Comparison of ENCODE assay signal across 17 cellular contexts in the genomic region with DNA sequence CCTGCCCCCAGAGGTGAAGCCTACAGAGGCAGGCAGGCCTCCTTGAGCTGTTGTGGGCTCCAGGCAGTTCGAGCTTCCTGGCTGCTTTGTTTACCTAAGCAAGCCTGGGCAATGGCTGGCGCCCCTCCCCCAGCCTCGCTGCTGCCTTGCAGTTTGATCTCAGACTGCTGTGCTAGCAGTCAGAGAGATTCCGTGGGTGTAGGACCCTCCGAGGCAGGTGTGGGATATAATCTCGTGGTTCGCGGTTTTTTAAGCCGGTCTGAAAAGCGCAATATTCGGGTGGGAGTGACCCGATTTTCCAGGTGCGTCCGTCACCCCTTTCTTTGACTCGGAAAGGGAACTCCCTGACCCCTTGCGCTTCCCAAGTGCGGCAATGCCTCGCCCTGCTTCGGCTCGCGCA. TPM values are rescaled to one million over a fixed set of nuclear protein-coding genes. Genes with fewer than 3 reads are reported as not detected.
DNase-seq lines count a peak whose midpoint lies in the region; ATAC-seq, FAIRE-seq and TF ChIP-seq lines count a peak whose summit lies in the region.
"Not testable (repeated sequence)": the region's sequence is repeated elsewhere in the genome, so short reads cannot be mapped to it uniquely, and the experiment has no call there.
"Had no signal": no experiment of that assay in that cellular context is flagged by ENCODE, and none has a peak within 500 bp of the region (broad histone marks: within the 10 kb centered on the region; RNA-seq: fewer than 3 reads in every experiment).

No MANE protein-coding gene starts in this region.

- not testable (repeated sequence) for H3K27me3 Mint-ChIP-seq in neural progenitor cell (ENCODE audit: insufficient read depth, low read depth)

- not testable (repeated sequence) for H3K9me3 ChIP-seq in HUES64 (ENCODE audit: insufficient read depth, low read depth, low read length); H1 (ENCODE audit: insufficient read depth in 2 of 2, low read depth in 1 of 2, low read length in 1 of 2); iPS-18a (ENCODE audit: control insufficient read depth, low read depth, low read length); neural progenitor cell (ENCODE audit: low read depth); upper lobe of right lung

- H2BK15ac ChIP-seq in H1 (ENCODE audit: low read length), result not testable (repeated sequence)

- H3K4me2 ChIP-seq in H1 (ENCODE audit: insufficient read depth in 1 of 2, low read depth in 2 of 2, low read length in 2 of 2) (peak overlapping the region; percentile 45 to 61; a peak in 3 of 4 replicates), neural progenitor cell (peak overlapping the region; percentile 13)

- not testable (repeated sequence) for H3K14ac ChIP-seq in H1 (ENCODE audit: insufficient read length)

- not testable (repeated sequence) for H4K8ac ChIP-seq in H1 (ENCODE audit: extremely low read depth, insufficient read depth, low read length)

- H3K9me3 Mint-ChIP-seq in neural progenitor cell, result not testable (repeated sequence)

- not testable (repeated sequence) for TF ChIP-seq POLR2A in H1 (IDR thresholded peaks at IDR 0.05; ENCODE audit: control extremely low read depth in 1 of 2, low read depth in 2 of 2, low read length in 2 of 2)

- not testable (repeated sequence) for H3F3A ChIP-seq in neural progenitor cell (ENCODE audit: low read depth)

- H3K4me1 ChIP-seq in HUES64 (ENCODE audit: insufficient read depth, low read length); H1 (replicated peaks in 1 of 4; ENCODE audit: control insufficient read depth in 3 of 4, insufficient read depth in 4 of 4, low read length in 3 of 4); iPS-18a (ENCODE audit: control insufficient read depth, low read depth, low read length); neural progenitor cell; upper lobe of right lung: not testable (repeated sequence)

- not testable (repeated sequence) for FAIRE-seq in H1 (lab: Jason Lieb, UNC)

- H3K4ac ChIP-seq in H1 (replicated peaks; ENCODE audit: insufficient read length, low read depth, low read length), result not testable (repeated sequence)

- intact Hi-C loops in upper lobe of right lung (cut with DNase I), result not testable (repeated sequence)

- H3K4me1 Mint-ChIP-seq in neural progenitor cell, result not testable (repeated sequence)

- H2BK5ac ChIP-seq in H1 (ENCODE audit: low read depth, low read length), result peak overlapping the region; percentile 44; the same call in 1 of the 2 replicates

- not testable (repeated sequence) for H4K20me1 ChIP-seq in H1 (replicated peaks in 1 of 2; ENCODE audit: control insufficient read depth in 1 of 2, insufficient read depth in 2 of 2, low read length in 2 of 2); neural progenitor cell (ENCODE audit: low read depth)

- H3K4me3 ChIP-seq in H7 (ENCODE audit: insufficient read depth, low read depth, low read length) (peak overlapping the region; percentile 32), HUES64 (ENCODE audit: low read length) (peak overlapping the region; percentile 38), H1 (ENCODE audit: extremely low read depth in 1 of 4, insufficient read depth in 2 of 4, low read depth in 3 of 4, low read length in 4 of 4) (peak overlapping the region in 1 of 4 experiments; percentile 36; a peak in 2 of 8 replicates), iPS-18a (ENCODE audit: low read length) (peak overlapping the region; percentile 37)
- not testable (repeated sequence) for H3K4me3 ChIP-seq in neural progenitor cell, upper lobe of right lung

- not testable (repeated sequence) for H3K79me2 ChIP-seq in H1 (ENCODE audit: control insufficient read depth in 1 of 2, insufficient read depth in 2 of 2, low read length in 2 of 2); neural progenitor cell (ENCODE audit: low read depth)

- not testable (repeated sequence) for H3K36me3 Mint-ChIP-seq in neural progenitor cell

- not testable (repeated sequence) for H3K36me3 ChIP-seq in H7 (replicated peaks; ENCODE audit: control insufficient read depth, insufficient read depth, low read length); HUES64 (ENCODE audit: insufficient read depth, low read length); H1 (ENCODE audit: control insufficient read depth in 2 of 4, insufficient read depth in 4 of 4, low read length in 3 of 4); iPS-18a (ENCODE audit: control insufficient read depth, low read depth, low read length); neural progenitor cell; upper lobe of right lung

- not testable (repeated sequence) for TF ChIP-seq EP300 in H1 (IDR thresholded peaks at IDR 0.05; ENCODE audit: borderline replicate concordance in 1 of 2, low read depth in 2 of 2, low read length in 2 of 2)

- DNase-seq in DMS53 (lab: John Stamatoyannopoulos, UW) (peak; percentile 11), H1 (ENCODE audit: low read depth in 1 of 2, low spot score in 2 of 2) (peak in 1 of 2 experiments; percentile 52), upper lobe of right lung (peak; percentile 19)
- not testable (repeated sequence) for DNase-seq in H7; neural progenitor cell (ENCODE audit: low spot score)

- not testable (repeated sequence) for H3K18ac ChIP-seq in H1 (ENCODE audit: extremely low read depth, low read length)

- POLR2A ChIA-PET in H1 (lab: Charles Lee; ENCODE audit: partially characterized antibody), result not testable (repeated sequence)

- ATAC-seq in upper lobe of right lung, result not testable (repeated sequence)

- not testable (repeated sequence) for H3K4me3 Mint-ChIP-seq in neural progenitor cell

- not testable (repeated sequence) for H2AK5ac ChIP-seq in H1 (ENCODE audit: low read depth, low read length)

- H3K9ac ChIP-seq in HUES64 (ENCODE audit: low read depth, low read length), result peak overlapping the region; percentile 49
- not testable (repeated sequence) for H3K9ac ChIP-seq in H1 (replicated peaks in 1 of 4; ENCODE audit: extremely low read depth in 1 of 4, low read depth in 3 of 4, low read length in 3 of 4); neural progenitor cell
- peak overlapping the region; percentile 28 for H3K9ac ChIP-seq in iPS-18a (ENCODE audit: low read length)

- not testable (repeated sequence) for H3K23me2 ChIP-seq in H1 (ENCODE audit: low read depth, low read length)

- H3K27ac ChIP-seq in HUES64 (ENCODE audit: low read depth, low read length); H1 (ENCODE audit: low read depth, low read length); iPS-18a (ENCODE audit: low read length); neural progenitor cell; upper lobe of right lung: not testable (repeated sequence)

- H3K23ac ChIP-seq in H1 (ENCODE audit: insufficient read length), result not testable (repeated sequence)

- 72% methylated on average over 21 of the region's 21 CpGs for WGBS in HUES64
- 54% methylated on average over 19 of the region's 21 CpGs; no CpG with 5 or more reads in 1 of the 2 experiments for WGBS in H1 (ENCODE audit: extremely low coverage in 1 of 2, insufficient coverage in 1 of 2, insufficient read length in 1 of 2, insufficient replicate concordance in 2 of 2, low coverage in 1 of 2, low lambda C conversion rate in 2 of 2, missing lambda C conversion rate in 1 of 2), 2 experiments

- TF ChIP-seq RAD21 in H1 (IDR thresholded peaks at IDR 0.05 in 1 of 2, conservative IDR thresholded peaks at IDR 0.05 in 1 of 2; ENCODE audit: low read depth in 2 of 2, low read length in 2 of 2), result not testable (repeated sequence)

- not testable (repeated sequence) for H2AFZ ChIP-seq in H1 (ENCODE audit: low read length); neural progenitor cell (replicated peaks)

- not testable (repeated sequence) for H2BK12ac ChIP-seq in H1 (ENCODE audit: low read depth, low read length)

- H3K56ac ChIP-seq in H1 (replicated peaks; ENCODE audit: insufficient read length, low read depth, low read length), result not testable (repeated sequence)

- not testable (repeated sequence) for H2BK120ac ChIP-seq in H1 (replicated peaks; ENCODE audit: low read depth, low read length)

- TF ChIP-seq CTCF in H1 (IDR thresholded peaks at IDR 0.05; ENCODE audit: control extremely low read depth in 1 of 3, insufficient read depth in 1 of 3, low read depth in 1 of 3, low read length in 3 of 3); neural progenitor cell (IDR thresholded peaks at IDR 0.05); upper lobe of right lung (IDR thresholded peaks at IDR 0.05): not testable (repeated sequence)

- not testable (repeated sequence) for H2BK20ac ChIP-seq in H1 (ENCODE audit: low read length)

- not testable (repeated sequence) for H4K5ac ChIP-seq in H1 (ENCODE audit: insufficient read length, low read depth, low read length)

- not testable (repeated sequence) for H4K91ac ChIP-seq in H1 (replicated peaks; ENCODE audit: insufficient read length, low read length)

- H3K27ac Mint-ChIP-seq in neural progenitor cell, result not testable (repeated sequence)

- H3K27me3 ChIP-seq in H7 (ENCODE audit: control insufficient read depth, insufficient read depth, low read length); HUES64 (ENCODE audit: insufficient read depth, low read length); H1 (replicated peaks in 1 of 4; ENCODE audit: control insufficient read depth in 3 of 4, extremely low read depth in 1 of 4, insufficient read depth in 3 of 4, low read length in 3 of 4); iPS-18a (ENCODE audit: control insufficient read depth, insufficient read depth, low read length); neural progenitor cell; upper lobe of right lung: not testable (repeated sequence)

- H3K79me1 ChIP-seq in H1 (ENCODE audit: low read depth, low read length), result not testable (repeated sequence)

- CTCF ChIA-PET in H1 (lab: Charles Lee; ENCODE audit: partially characterized antibody), result not testable (repeated sequence)

RNA-seq across cellular contexts. Expression of gene IZUMO3, which starts 34.3 kb away (rescaled TPM):
- total RNA-seq in H7 (2014; rRNA removed; shearing (Covaris generic)), result not detected in 2 replicates
- not detected for polyA plus RNA-seq in HUES64 (2013, experiment 1 of 2)
- not detected for polyA plus RNA-seq in HUES64 (2013, experiment 2 of 2)
- total RNA-seq in H1 (2021; fragmentation: NEBNext Ultra II Directional; extraction: Animal tissue kit (Norgen Biotek cat#: 25700)), result not detected in 2 replicates
- not detected in 2 replicates for polyA plus RNA-seq in H1 (2011; rRNA removed)
- polyA plus RNA-seq in H1 (2011; cell fraction: cytosol; rRNA removed), result not detected
- not detected for polyA plus RNA-seq in H1 (2011; cell fraction: nucleus; rRNA removed)
- polyA plus RNA-seq in H1 (2012, experiment 1 of 2), result not detected in 4 replicates
- polyA plus RNA-seq in H1 (2012, experiment 2 of 2), result not detected
- polyA plus RNA-seq in H1 (2013, experiment 1 of 2), result not detected
- polyA plus RNA-seq in H1 (2013, experiment 2 of 2), result not detected
- polyA minus RNA-seq in H1 (2011; rRNA and poly(A)+ RNA removed), result not detected in 2 replicates
- polyA minus RNA-seq in H1 (2011; cell fraction: cytosol; rRNA and poly(A)+ RNA removed), result not detected
- polyA minus RNA-seq in H1 (2011; cell fraction: nucleus; rRNA and poly(A)+ RNA removed), result not detected
- total RNA-seq in neural progenitor cell (ENCODE audit: low replicate concordance) (not detected in 2 replicates), upper lobe of right lung (not detected)
- total RNA-seq: Caco-2; CD4-positive, alpha-beta T cell; Daoy; G401; GM12878; H4; HFFc6; HT1080 had no signal
- polyA plus RNA-seq: A549, BJ, GM12878 had no signal
